In genomic region chr19:42086188-42086736, GRCh38 we compare ENCODE assay signal across 2 cellular contexts.
TF ChIP-seq lines count a peak whose summit lies in the region.

No MANE protein-coding gene starts in this region.

TF ChIP-seq in HEK293, 187 proteins besides CTCF, POLR2A, EP300 and RAD21:
- TF ChIP-seq REPIN1 (tag by site-specific recombination; IDR thresholded peaks at IDR 0.05; ENCODE audit: low read depth) (no peak), ZNF610 (tag by site-specific recombination; IDR thresholded peaks at IDR 0.05; ENCODE audit: borderline replicate concordance) (no peak), KLF8 (tag by site-specific recombination; IDR thresholded peaks at IDR 0.05) (no peak), ZBTB11 (tag by site-specific recombination; conservative IDR thresholded peaks at IDR 0.05; ENCODE audit: low read depth) (no peak), GLI2 (tag by site-specific recombination; IDR thresholded peaks at IDR 0.05; ENCODE audit: borderline replicate concordance, low read depth) (no peak), ZBTB20 (tag by site-specific recombination; IDR thresholded peaks at IDR 0.05) (peak; percentile 76)
- TF ChIP-seq, protein P1, sequence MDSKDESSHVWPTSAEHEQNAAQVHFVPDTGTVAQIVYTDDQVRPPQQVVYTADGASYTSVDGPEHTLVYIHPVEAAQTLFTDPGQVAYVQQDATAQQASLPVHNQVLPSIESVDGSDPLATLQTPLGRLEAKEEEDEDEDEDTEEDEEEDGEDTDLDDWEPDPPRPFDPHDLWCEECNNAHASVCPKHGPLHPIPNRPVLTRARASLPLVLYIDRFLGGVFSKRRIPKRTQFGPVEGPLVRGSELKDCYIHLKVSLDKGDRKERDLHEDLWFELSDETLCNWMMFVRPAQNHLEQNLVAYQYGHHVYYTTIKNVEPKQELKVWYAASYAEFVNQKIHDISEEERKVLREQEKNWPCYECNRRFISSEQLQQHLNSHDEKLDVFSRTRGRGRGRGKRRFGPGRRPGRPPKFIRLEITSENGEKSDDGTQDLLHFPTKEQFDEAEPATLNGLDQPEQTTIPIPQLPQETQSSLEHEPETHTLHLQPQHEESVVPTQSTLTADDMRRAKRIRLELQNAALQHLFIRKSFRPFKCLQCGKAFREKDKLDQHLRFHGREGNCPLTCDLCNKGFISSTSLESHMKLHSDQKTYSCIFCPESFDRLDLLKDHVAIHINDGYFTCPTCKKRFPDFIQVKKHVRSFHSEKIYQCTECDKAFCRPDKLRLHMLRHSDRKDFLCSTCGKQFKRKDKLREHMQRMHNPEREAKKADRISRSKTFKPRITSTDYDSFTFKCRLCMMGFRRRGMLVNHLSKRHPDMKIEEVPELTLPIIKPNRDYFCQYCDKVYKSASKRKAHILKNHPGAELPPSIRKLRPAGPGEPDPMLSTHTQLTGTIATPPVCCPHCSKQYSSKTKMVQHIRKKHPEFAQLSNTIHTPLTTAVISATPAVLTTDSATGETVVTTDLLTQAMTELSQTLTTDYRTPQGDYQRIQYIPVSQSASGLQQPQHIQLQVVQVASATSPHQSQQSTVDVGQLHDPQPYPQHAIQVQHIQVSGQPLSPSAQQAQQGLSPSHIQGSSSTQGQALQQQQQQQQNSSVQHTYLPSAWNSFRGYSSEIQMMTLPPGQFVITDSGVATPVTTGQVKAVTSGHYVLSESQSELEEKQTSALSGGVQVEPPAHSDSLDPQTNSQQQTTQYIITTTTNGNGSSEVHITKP (tag by site-specific recombination; IDR thresholded peaks at IDR 0.05): 0 out of 2 replicates have a peak, but pooled peaks have one; percentile 21

TF ChIP-seq in GM12878, 131 proteins besides CTCF, POLR2A, EP300 and RAD21:
- TF ChIP-seq POLR2AphosphoS2 (IDR thresholded peaks at IDR 0.05; ENCODE audit: low read depth, low read length): peak; percentile 79
- TF ChIP-seq IKZF1 (conservative IDR thresholded peaks at IDR 0.05): no peak
- TF ChIP-seq MTA3 (IDR thresholded peaks at IDR 0.05; ENCODE audit: borderline replicate concordance, low read length): 0 out of 2 replicates have a peak, but pooled peaks have one; percentile 37
